Comparison of ENCODE assay signal across 9 cellular contexts in genomic region chr13:36858285-36858684, GRCh38. TPM values are rescaled to one million over a fixed set of nuclear protein-coding genes. Genes with fewer than 3 reads are reported as not detected.
DNase-seq lines count a peak whose midpoint lies in the region; ATAC-seq, FAIRE-seq and TF ChIP-seq lines count a peak whose summit lies in the region.
"Had no signal": no experiment of that assay in that cellular context is flagged by ENCODE, and none has a peak within 500 bp of the region (broad histone marks: within the 10 kb centered on the region; RNA-seq: fewer than 3 reads in every experiment).

No MANE protein-coding gene starts in this region.

- H3K36me3 Mint-ChIP-seq in T-cell = no peaks in the 10 kb centered on the region

- no peak overlapping the region for H3K14ac ChIP-seq in H1 (ENCODE audit: insufficient read length)

- ATAC-seq in GM18858 (IDR thresholded peaks at IDR 0.05; ENCODE audit: unreplicated experiment) (peak; percentile 80), HG03565 (IDR thresholded peaks at IDR 0.05; ENCODE audit: unreplicated experiment) (peak; percentile 90), mucosa of descending colon (peak; percentile 86), T-cell (replicated peaks in 1 of 4) (no peak), HG03196 (IDR thresholded peaks at IDR 0.05; ENCODE audit: unreplicated experiment) (no peak)

- H2BK120ac ChIP-seq in H1 (replicated peaks; ENCODE audit: low read depth, low read length) = no peak overlapping the region

- H2BK20ac ChIP-seq in H1 (ENCODE audit: low read length) = no peak overlapping the region

- H3K27ac ChIP-seq in C4-2B (no peak overlapping the region), OCI-LY3 (ENCODE audit: low read length) (no peak overlapping the region), H1 (ENCODE audit: low read depth, low read length) (no peak overlapping the region)

- peak; percentile 84 for FAIRE-seq in H1 (lab: Jason Lieb, UNC)
- FAIRE-seq: islet of Langerhans had no signal

- no peak overlapping the region for H2AK5ac ChIP-seq in H1 (ENCODE audit: low read depth, low read length)

- no peak overlapping the region for H3K56ac ChIP-seq in H1 (replicated peaks; ENCODE audit: insufficient read length, low read depth, low read length)

- TF ChIP-seq CTCF in C4-2B (conservative IDR thresholded peaks at IDR 0.05) = peak; percentile 67
- TF ChIP-seq CTCF in OCI-LY3 (IDR thresholded peaks at IDR 0.05; ENCODE audit: low read depth, low read length) = peak; percentile 67
- TF ChIP-seq CTCF in H1 (IDR thresholded peaks at IDR 0.05; ENCODE audit: control extremely low read depth in 1 of 3, insufficient read depth in 1 of 3, low read depth in 1 of 3, low read length in 3 of 3) = peak in 2 of 3 experiments; percentile 69 to 71; a peak in 3 of 4 replicates
- no peak for TF ChIP-seq CTCF in mucosa of descending colon (IDR thresholded peaks at IDR 0.05)

- no peak overlapping the region for H3K4ac ChIP-seq in H1 (replicated peaks; ENCODE audit: insufficient read length, low read depth, low read length)

- no peak overlapping the region for H3K18ac ChIP-seq in H1 (ENCODE audit: extremely low read depth, low read length)

- no peaks in the 10 kb centered on the region for H4K20me1 ChIP-seq in OCI-LY3 (ENCODE audit: insufficient read depth, low read length)
- no peaks in the 10 kb centered on the region for H4K20me1 ChIP-seq in H1 (replicated peaks in 1 of 2; ENCODE audit: control insufficient read depth in 1 of 2, insufficient read depth in 2 of 2, low read length in 2 of 2)

- H4K91ac ChIP-seq in H1 (replicated peaks; ENCODE audit: insufficient read length, low read length) = no peak overlapping the region

- H4K8ac ChIP-seq in H1 (ENCODE audit: extremely low read depth, insufficient read depth, low read length) = no peak overlapping the region

- H3K4me1 ChIP-seq in OCI-LY3 (ENCODE audit: low read length) (no peaks in the 10 kb centered on the region), H1 (replicated peaks in 1 of 4; ENCODE audit: control insufficient read depth in 3 of 4, insufficient read depth in 4 of 4, low read length in 3 of 4) (peaks cover 0 to 3% (median 0%) of the 10 kb centered on the region in 4 experiments; a peak in 1 of 7 replicates), mucosa of descending colon (ENCODE audit: low read depth) (no peaks in the 10 kb centered on the region)

- TF ChIP-seq EP300 in H1 (IDR thresholded peaks at IDR 0.05; ENCODE audit: borderline replicate concordance in 1 of 2, low read depth in 2 of 2, low read length in 2 of 2) = no peak

- H3K36me3 ChIP-seq in OCI-LY3 (replicated peaks; ENCODE audit: low read depth, low read length) (no peaks in the 10 kb centered on the region), H1 (ENCODE audit: control insufficient read depth in 2 of 4, insufficient read depth in 4 of 4, low read length in 3 of 4) (no peaks in the 10 kb centered on the region), mucosa of descending colon (ENCODE audit: low read depth) (no peaks in the 10 kb centered on the region)

- no peaks in the 10 kb centered on the region for H3K79me1 ChIP-seq in H1 (ENCODE audit: low read depth, low read length)

- peaks cover 32 to 34% of the 10 kb centered on the region in 2 donors for H3K27me3 Mint-ChIP-seq in T-cell

- H3K9ac ChIP-seq in OCI-LY3 (ENCODE audit: low read length) = no peak overlapping the region
- no peak overlapping the region for H3K9ac ChIP-seq in H1 (replicated peaks in 1 of 4; ENCODE audit: extremely low read depth in 1 of 4, low read depth in 3 of 4, low read length in 3 of 4)

- no peak overlapping the region for H3K4me2 ChIP-seq in OCI-LY3 (ENCODE audit: low read length)
- no peak overlapping the region for H3K4me2 ChIP-seq in H1 (ENCODE audit: insufficient read depth in 1 of 2, low read depth in 2 of 2, low read length in 2 of 2)

- H3K27me3 ChIP-seq in OCI-LY3 (ENCODE audit: low read depth, low read length) (peaks cover 2% of the 10 kb centered on the region; the same call in 1 of the 2 replicates), H1 (replicated peaks in 1 of 4; ENCODE audit: control insufficient read depth in 3 of 4, extremely low read depth in 1 of 4, insufficient read depth in 3 of 4, low read length in 3 of 4) (no peaks in the 10 kb centered on the region)

- H3K79me2 ChIP-seq in OCI-LY3 (ENCODE audit: low read length) (no peaks in the 10 kb centered on the region), H1 (ENCODE audit: control insufficient read depth in 1 of 2, insufficient read depth in 2 of 2, low read length in 2 of 2) (no peaks in the 10 kb centered on the region)

- H4K5ac ChIP-seq in H1 (ENCODE audit: insufficient read length, low read depth, low read length) = no peak overlapping the region

- H3K4me3 Mint-ChIP-seq in T-cell = no peak overlapping the region

- H3K4me1 Mint-ChIP-seq in T-cell = peaks cover 0 to 10% (median 6%) of the 10 kb centered on the region in 3 donors

- peak; percentile 69 to 73 for TF ChIP-seq RAD21 in H1 (IDR thresholded peaks at IDR 0.05 in 1 of 2, conservative IDR thresholded peaks at IDR 0.05 in 1 of 2; ENCODE audit: low read depth in 2 of 2, low read length in 2 of 2)

- no peaks in the 10 kb centered on the region for H3K23me2 ChIP-seq in H1 (ENCODE audit: low read depth, low read length)

- H3K23ac ChIP-seq in H1 (ENCODE audit: insufficient read length) = no peak overlapping the region

- H2BK15ac ChIP-seq in H1 (ENCODE audit: low read length) = 0 out of 2 replicates have a peak overlapping the region, but pooled peaks have one; percentile 90

- H3K27ac Mint-ChIP-seq in T-cell = no peak overlapping the region

- TF ChIP-seq POLR2A in H1 (IDR thresholded peaks at IDR 0.05; ENCODE audit: control extremely low read depth in 1 of 2, low read depth in 2 of 2, low read length in 2 of 2) = no peak

- DNase-seq in H1 (ENCODE audit: low read depth in 1 of 2, low spot score in 2 of 2) (no peak), mucosa of descending colon (peak in 1 of 3 donors; percentile 18), T-cell (no peak)

- no peak overlapping the region for H2AFZ ChIP-seq in OCI-LY3 (ENCODE audit: low read depth, low read length)
- H2AFZ ChIP-seq in H1 (ENCODE audit: low read length) = peak overlapping the region; percentile 92; the same call in 1 of the 2 replicates

- 72% methylated on average over 3 of the region's 3 CpGs; no CpG with 5 or more reads in 1 of the 2 experiments for WGBS in H1 (ENCODE audit: extremely low coverage in 1 of 2, insufficient coverage in 1 of 2, insufficient read length in 1 of 2, insufficient replicate concordance in 2 of 2, low coverage in 1 of 2, low lambda C conversion rate in 2 of 2, missing lambda C conversion rate in 1 of 2), 2 experiments

- no peak overlapping the region; the same call in 1 of the 2 replicates for H2BK12ac ChIP-seq in H1 (ENCODE audit: low read depth, low read length)

- CTCF ChIA-PET in H1 (lab: Charles Lee; ENCODE audit: partially characterized antibody) = interaction anchor here (0.7 to 4.8 kb wide), 29 partner anchors 8 to 442 kb away, joined by 3 to 65 read pairs (median 4); partner anchors contain the start of gene SMAD9
- CTCF ChIA-PET in T-cell (lab: Charles Lee) = interaction anchor here in 1 of 2 donors (1.4 kb wide), 1 partner anchor 123 kb away, joined by 3 read pairs; no protein-coding TSS in a partner anchor

- H3K4me3 ChIP-seq in OCI-LY3 (ENCODE audit: low read length) = no peak overlapping the region
- H3K4me3 ChIP-seq in H1 (ENCODE audit: extremely low read depth in 1 of 4, insufficient read depth in 2 of 4, low read depth in 3 of 4, low read length in 4 of 4) = no peak overlapping the region
- no peak overlapping the region for H3K4me3 ChIP-seq in mucosa of descending colon

- intact Hi-C loops in mucosa of descending colon (cut with DNase I, micrococcal nuclease) = loop anchor here (5.0 kb wide), 1 partner anchor 124 kb away; no protein-coding TSS in a partner anchor

- no peak overlapping the region for H2BK5ac ChIP-seq in H1 (ENCODE audit: low read depth, low read length)

- POLR2A ChIA-PET in H1 (lab: Charles Lee; ENCODE audit: partially characterized antibody) = interaction anchor here (0.7 to 1.0 kb wide), 2 partner anchors 10 to 142 kb away, joined by 3 to 4 read pairs; partner anchors contain the start of gene EXOSC8
- POLR2A ChIA-PET in T-cell (lab: Charles Lee) = no interaction called here

- H3K9me3 ChIP-seq in OCI-LY3 (ENCODE audit: insufficient read depth, low read length) (no peaks in the 10 kb centered on the region), H1 (ENCODE audit: insufficient read depth in 2 of 2, low read depth in 1 of 2, low read length in 1 of 2) (no peaks in the 10 kb centered on the region), mucosa of descending colon (no peaks in the 10 kb centered on the region)

- H3K9me3 Mint-ChIP-seq in T-cell = no peaks in the 10 kb centered on the region

TF ChIP-seq in H1, 55 proteins besides CTCF, POLR2A, EP300 and RAD21 (continues in another document):
- TF ChIP-seq ATF2 (IDR thresholded peaks at IDR 0.05; ENCODE audit: low read length) (no peak), ASH2L (IDR thresholded peaks at IDR 0.05; ENCODE audit: low read length) (no peak), CHD2 (IDR thresholded peaks at IDR 0.05; ENCODE audit: low read length) (no peak), MAFK (IDR thresholded peaks at IDR 0.05; ENCODE audit: low read depth, low read length) (no peak), JUN (IDR thresholded peaks at IDR 0.05; ENCODE audit: low read depth, low read length) (no peak)

RNA-seq across cellular contexts. Expression of gene RFXAP, which starts 39.3 kb away (rescaled TPM):
- total RNA-seq in H1 (2021; fragmentation: NEBNext Ultra II Directional; extraction: Animal tissue kit (Norgen Biotek cat#: 25700)) = 11.5 and 13.5 TPM in 2 replicates
- 3.6 and 5.2 TPM in 2 replicates for polyA plus RNA-seq in H1 (2011; rRNA removed)
- 7.4 TPM for polyA plus RNA-seq in H1 (2011; cell fraction: cytosol; rRNA removed)
- polyA plus RNA-seq in H1 (2011; cell fraction: nucleus; rRNA removed) = 4.0 TPM
- polyA plus RNA-seq in H1 (2012, experiment 1 of 2) = 6.7 to 8.3 TPM (median 7.2 TPM) in 4 replicates
- 2.4 TPM for polyA plus RNA-seq in H1 (2012, experiment 2 of 2)
- 6.7 TPM for polyA plus RNA-seq in H1 (2013, experiment 1 of 2)
- 5.8 TPM for polyA plus RNA-seq in H1 (2013, experiment 2 of 2)
- 1.8 and 2.2 TPM in 2 replicates for polyA minus RNA-seq in H1 (2011; rRNA and poly(A)+ RNA removed)
- 2.5 TPM for polyA minus RNA-seq in H1 (2011; cell fraction: cytosol; rRNA and poly(A)+ RNA removed)
- polyA minus RNA-seq in H1 (2011; cell fraction: nucleus; rRNA and poly(A)+ RNA removed) = 4.8 TPM
- total RNA-seq in mucosa of descending colon = 1 to 10 TPM; 5.0 to 6.3 (median 5.9) TPM
- 10 to 100 TPM in 2 of 5 donors, 1 to 10 TPM in 3; 6.5 to 13.4 (median 9.0) TPM for total RNA-seq in T-cell

Comparison
In these comparisons a context has a peak if more than half of its experiments do, and no peak if none do; other contexts are left out.
1. ATAC-seq: peak in GM18858 (single experiment), HG03565 (single experiment) and mucosa of descending colon (single experiment); none in T-cell (0 of 4) and HG03196 (single experiment).